ENCODE assay signal across 1 cellular context in the genomic region with DNA sequence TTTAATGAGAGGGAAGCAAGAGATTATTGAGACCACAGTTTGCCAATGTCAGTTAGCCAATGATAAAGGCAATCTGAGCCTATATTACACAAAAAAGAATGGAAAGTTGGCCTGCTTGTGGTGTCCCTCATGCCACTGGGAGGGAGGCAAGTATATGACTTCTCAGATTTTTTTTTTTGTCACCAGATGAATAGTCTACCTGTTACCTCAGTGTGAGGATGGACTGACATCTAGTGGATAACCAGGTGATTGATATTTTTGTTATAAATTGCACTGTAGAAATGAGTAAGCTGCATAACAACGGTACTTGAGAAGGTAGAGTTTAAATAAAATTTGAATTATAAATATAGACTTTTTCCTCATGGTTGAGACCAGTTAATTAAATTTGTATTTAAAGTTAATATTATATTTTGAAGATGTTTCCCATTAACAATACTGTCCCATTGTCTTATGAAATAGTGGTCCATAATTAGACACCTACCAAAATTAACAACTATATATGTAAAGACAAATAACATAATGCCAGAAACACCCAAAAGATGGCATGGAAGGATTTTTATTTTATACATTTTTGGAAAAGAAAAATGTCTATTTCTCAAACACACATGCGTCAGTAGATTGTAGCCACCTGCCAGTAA.
TF ChIP-seq lines count a peak whose summit lies in the region.

No MANE protein-coding gene starts in this region.

TF ChIP-seq in liver, 16 proteins besides CTCF, POLR2A, EP300 and RAD21 (continued from another document):
- TF ChIP-seq ZBTB33 (IDR thresholded peaks at IDR 0.05) (no peak), HNF4A (conservative IDR thresholded peaks at IDR 0.05) (no peak), YY1 (IDR thresholded peaks at IDR 0.05) (no peak), JUND (IDR thresholded peaks at IDR 0.05) (no peak), HNF4G (IDR thresholded peaks at IDR 0.05) (no peak), TAF1 (conservative IDR thresholded peaks at IDR 0.05) (no peak), SP1 (IDR thresholded peaks at IDR 0.05) (no peak), GABPA (IDR thresholded peaks at IDR 0.05 in 1 of 2, conservative IDR thresholded peaks at IDR 0.05 in 1 of 2) (no peak)
